In the genomic region with DNA sequence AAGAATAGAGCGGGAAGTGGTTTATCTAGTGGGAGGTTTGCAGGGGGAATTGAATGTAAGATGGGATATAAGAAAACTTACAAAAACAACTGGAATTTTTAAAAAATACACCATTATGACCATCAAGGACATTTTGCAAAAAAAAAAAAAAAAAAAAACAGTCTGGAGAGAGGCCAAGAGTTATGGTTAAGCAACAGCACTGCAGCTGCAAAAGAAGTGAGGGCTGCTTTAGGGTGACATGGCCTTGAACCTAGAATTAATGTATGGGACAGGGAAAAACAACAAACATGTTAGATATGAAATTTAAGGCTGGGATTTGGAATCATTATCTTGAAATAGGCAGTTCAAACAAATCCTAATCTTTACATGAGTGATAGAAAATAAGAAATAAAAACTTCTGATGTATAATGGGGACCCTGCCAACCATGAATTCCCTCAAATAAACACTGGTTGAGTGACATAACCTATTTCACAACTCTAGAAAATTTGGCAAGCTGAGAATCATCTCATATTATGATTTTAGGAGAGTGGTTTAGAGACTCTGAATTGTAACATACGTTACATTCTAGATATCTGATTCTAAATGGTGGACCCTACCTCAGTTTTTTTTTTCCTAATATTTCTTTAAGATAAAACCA, we compare ENCODE assay signal across 18 cellular contexts. TPM values are rescaled to one million over a fixed set of nuclear protein-coding genes. Genes with fewer than 3 reads are reported as not detected.
DNase-seq lines count a peak whose midpoint lies in the region; ATAC-seq and TF ChIP-seq lines count a peak whose summit lies in the region.
"Had no signal": no experiment of that assay in that cellular context is flagged by ENCODE, and none has a peak within 500 bp of the region (broad histone marks: within the 10 kb centered on the region; RNA-seq: fewer than 3 reads in every experiment).

No MANE protein-coding gene starts in this region.

- TF ChIP-seq CTCF in AG10803 (conservative IDR thresholded peaks at IDR 0.05; ENCODE audit: low read length) (no peak), fibroblast of the aortic adventitia (IDR thresholded peaks at IDR 0.05; ENCODE audit: insufficient read depth, low read length) (no peak)

- H3K27me3 Mint-ChIP-seq in stimulated activated naive B cell treated with anti-CD40 and anti-IgM and Interleukin-4, amounts not matched to agents 10 μg/mL and 1 μg/mL and 100 μg/mL, for 72 hours = no peaks in the 10 kb centered on the region

- ATAC-seq in GM19324 (IDR thresholded peaks at IDR 0.05; ENCODE audit: low FRiP score, unreplicated experiment) = no peak
- ATAC-seq in stimulated activated naive B cell treated with anti-CD40 and anti-IgM and Interleukin-4, amounts not matched to agents 10 μg/mL and 1 μg/mL and 100 μg/mL, for 72 hours (replicated peaks) = no peak
- ATAC-seq in GM21619 (IDR thresholded peaks at IDR 0.05; ENCODE audit: unreplicated experiment) = no peak
- ATAC-seq: upper lobe of right lung had no signal

- H3K36me3 Mint-ChIP-seq in stimulated activated naive B cell treated with anti-CD40 and anti-IgM and Interleukin-4, amounts not matched to agents 10 μg/mL and 1 μg/mL and 100 μg/mL, for 72 hours = peaks cover 35 to 41% of the 10 kb centered on the region in 2 donors

- H3K4me3 ChIP-seq in AG10803 (ENCODE audit: low read length) (no peak overlapping the region), fibroblast of the aortic adventitia (ENCODE audit: low read depth, low read length) (no peak overlapping the region)
- H3K4me3 ChIP-seq: ascending aorta, ovary, PC-9, stomach, upper lobe of right lung had no signal

- H3K4me3 Mint-ChIP-seq in stimulated activated naive B cell treated with anti-CD40 and anti-IgM and Interleukin-4, amounts not matched to agents 10 μg/mL and 1 μg/mL and 100 μg/mL, for 72 hours = no peak overlapping the region
- H3K4me3 Mint-ChIP-seq: activated CD4-positive, alpha-beta T cell treated with anti-CD3 and anti-CD28 coated beads, Interleukin-2, amount 10 ng/mL, durations not matched to agents 7 days and 5 days had no signal

- no peaks in the 10 kb centered on the region for H3K4me1 Mint-ChIP-seq in stimulated activated naive B cell treated with anti-CD40 and anti-IgM and Interleukin-4, amounts not matched to agents 10 μg/mL and 1 μg/mL and 100 μg/mL, for 72 hours
- H3K4me1 Mint-ChIP-seq: activated CD4-positive, alpha-beta T cell treated with anti-CD3 and anti-CD28 coated beads, Interleukin-2, amount 10 ng/mL, durations not matched to agents 7 days and 5 days had no signal

- DNase-seq in AG10803 (ENCODE audit: low read depth) = peak; percentile 40
- DNase-seq in KG1 (lab: John Stamatoyannopoulos, UW) = peak; percentile 8
- DNase-seq in amniotic epithelial cell (ENCODE audit: low read depth) = peak; percentile 79
- DNase-seq in fibroblast of the aortic adventitia (ENCODE audit: low read depth) = peak; percentile 69
- DNase-seq in stimulated activated naive B cell treated with anti-CD40 and anti-IgM and Interleukin-4, amounts not matched to agents 10 μg/mL and 1 μg/mL and 100 μg/mL, for 72 hours = no peak
- DNase-seq in NCI-H1417 treated with DMSO at 0.1 percent for 48 hours (lab: John Stamatoyannopoulos, UW) = no peak
- DNase-seq: activated CD4-positive, alpha-beta T cell treated with anti-CD3 and anti-CD28 coated beads, Interleukin-2, amount 10 ng/mL, durations not matched to agents 7 days and 5 days; activated naive CD4-positive, alpha-beta T cell; cortex of kidney; DND-41; NCI-H1436; ovary; PC-9; stomach; upper lobe of right lung had no signal

- no peak overlapping the region for H3K27ac Mint-ChIP-seq in stimulated activated naive B cell treated with anti-CD40 and anti-IgM and Interleukin-4, amounts not matched to agents 10 μg/mL and 1 μg/mL and 100 μg/mL, for 72 hours
- H3K27ac Mint-ChIP-seq: activated CD4-positive, alpha-beta T cell treated with anti-CD3 and anti-CD28 coated beads, Interleukin-2, amount 10 ng/mL, durations not matched to agents 7 days and 5 days had no signal

- H3K9me3 Mint-ChIP-seq in stimulated activated naive B cell treated with anti-CD40 and anti-IgM and Interleukin-4, amounts not matched to agents 10 μg/mL and 1 μg/mL and 100 μg/mL, for 72 hours = no peaks in the 10 kb centered on the region
- H3K9me3 Mint-ChIP-seq: activated CD4-positive, alpha-beta T cell treated with anti-CD3 and anti-CD28 coated beads, Interleukin-2, amount 10 ng/mL, durations not matched to agents 7 days and 5 days had no signal

RNA-seq across cellular contexts. Expression of a gene that starts 40.1 kb away (rescaled TPM):
- 18.5 and 35.2 TPM in 2 replicates for total RNA-seq in fibroblast of the aortic adventitia (ENCODE audit: low replicate concordance)

Comparison
In these comparisons a context has a peak if more than half of its experiments do, and no peak if none do; other contexts are left out.
1. DNase-seq: peak in AG10803 (single experiment), KG1 (single experiment), amniotic epithelial cell (single experiment) and fibroblast of the aortic adventitia (single experiment); none in stimulated activated naive B cell treated with anti-CD40 and anti-IgM and Interleukin-4, amounts not matched to agents 10 μg/mL and 1 μg/mL and 100 μg/mL, for 72 hours (single experiment) and NCI-H1417 treated with DMSO at 0.1 percent for 48 hours (single experiment).